In genomic region chr7:157874208-157874816, GRCh38 we compare ENCODE assay signal across 21 cellular contexts.
A peak's percentile ranks its signal among the peaks of the same experiment; 100 is the strongest.
DNase-seq lines count a peak whose midpoint lies in the region; ATAC-seq and TF ChIP-seq lines count a peak whose summit lies in the region.
"Had no signal": no experiment of that assay in that cellular context is flagged by ENCODE, and none has a peak within 500 bp of the region (broad histone marks: within the 10 kb centered on the region; RNA-seq: fewer than 3 reads in every experiment).

No MANE protein-coding gene starts in this region.

- H3K27me3 Mint-ChIP-seq in T-helper 2 cell treated with Interferon-gamma antibody and Interleukin-4, amounts not matched to agents 5 μg/mL and 100 μg/mL, for 36 hours (ENCODE audit: low read depth), result no peaks in the 10 kb centered on the region
- H3K27me3 Mint-ChIP-seq in CD4-positive, alpha-beta memory T cell, result peaks cover 0 to 2% of the 10 kb centered on the region in 2 donors
- no peaks in the 10 kb centered on the region for H3K27me3 Mint-ChIP-seq in activated CD8-positive, alpha-beta T cell treated with anti-CD3 and anti-CD28 coated beads, Interleukin-2, amount 10 ng/mL, durations not matched to agents 7 days and 5 days (ENCODE audit: low read depth)
- no peaks in the 10 kb centered on the region for H3K27me3 Mint-ChIP-seq in naive thymus-derived CD8-positive, alpha-beta T cell
- H3K27me3 Mint-ChIP-seq: stimulated activated naive CD8-positive, alpha-beta T cell treated with anti-CD3 and anti-CD28 coated beads, Interleukin-15, amount 100 ng/mL, for 72 hours had no signal

- no peaks in the 10 kb centered on the region for H3K36me3 ChIP-seq in CD4-positive, alpha-beta memory T cell (ENCODE audit: insufficient read depth, low read length)
- H3K36me3 ChIP-seq in tibial artery, result no peaks in the 10 kb centered on the region
- H3K36me3 ChIP-seq: adrenal gland, upper lobe of right lung had no signal

- TF ChIP-seq CTCF in tibial artery (IDR thresholded peaks at IDR 0.05), result no peak

- peak overlapping the region in 1 of 2 donors; percentile 42 for H3K4me3 ChIP-seq in CD4-positive, alpha-beta memory T cell (ENCODE audit: low read length in 2 of 2)
- H3K4me3 ChIP-seq in tibial artery, result no peak overlapping the region
- H3K4me3 ChIP-seq: adrenal gland, coronary artery, upper lobe of right lung had no signal

- H3K9me3 Mint-ChIP-seq in T-helper 2 cell treated with Interferon-gamma antibody and Interleukin-4, amounts not matched to agents 5 μg/mL and 100 μg/mL, for 36 hours, result peaks cover 3% of the 10 kb centered on the region
- peaks cover 0 to 3% (median 0%) of the 10 kb centered on the region in 8 donors for H3K9me3 Mint-ChIP-seq in CD4-positive, alpha-beta memory T cell
- H3K9me3 Mint-ChIP-seq in activated CD8-positive, alpha-beta T cell treated with anti-CD3 and anti-CD28 coated beads, Interleukin-2, amount 10 ng/mL, durations not matched to agents 7 days and 5 days (ENCODE audit: insufficient read depth), result peaks cover 2% of the 10 kb centered on the region
- peaks cover 0 to 4% (median 0%) of the 10 kb centered on the region in 9 donors for H3K9me3 Mint-ChIP-seq in naive thymus-derived CD8-positive, alpha-beta T cell
- H3K9me3 Mint-ChIP-seq: memory B cell; stimulated activated naive CD8-positive, alpha-beta T cell treated with anti-CD3 and anti-CD28 coated beads, Interleukin-15, amount 100 ng/mL, for 72 hours had no signal

- peak overlapping the region; percentile 14 for H3K27ac Mint-ChIP-seq in T-helper 2 cell treated with Interferon-gamma antibody and Interleukin-4, amounts not matched to agents 5 μg/mL and 100 μg/mL, for 36 hours
- peak overlapping the region; percentile 1 to 91 (median 53) for H3K27ac Mint-ChIP-seq in CD4-positive, alpha-beta memory T cell
- peak overlapping the region; percentile 71 for H3K27ac Mint-ChIP-seq in activated CD8-positive, alpha-beta T cell treated with anti-CD3 and anti-CD28 coated beads, Interleukin-2, amount 10 ng/mL, durations not matched to agents 7 days and 5 days
- H3K27ac Mint-ChIP-seq in naive thymus-derived CD8-positive, alpha-beta T cell, result peak overlapping the region in 7 of 10 donors; percentile 43 to 91 (median 78)
- H3K27ac Mint-ChIP-seq: memory B cell had no signal

- POLR2A ChIA-PET in CD4-positive, alpha-beta memory T cell (lab: Charles Lee; ENCODE audit: partially characterized antibody), result interaction anchor here (1.0 to 1.1 kb wide), 2 partner anchors 22 to 25 kb away, joined by 3 to 4 read pairs; no protein-coding TSS in a partner anchor
- POLR2A ChIA-PET in activated CD8-positive, alpha-beta T cell treated with anti-CD3 and anti-CD28 coated beads, Interleukin-2, amount 10 ng/mL, durations not matched to agents 7 days and 5 days (lab: Charles Lee), result no interaction called here
- POLR2A ChIA-PET in naive thymus-derived CD8-positive, alpha-beta T cell (lab: Charles Lee), result interaction anchor here (0.6 kb wide), 1 partner anchor 406 kb away, joined by 3 read pairs; no protein-coding TSS in a partner anchor

- no peak overlapping the region for H3K27ac ChIP-seq in CD4-positive, alpha-beta memory T cell (ENCODE audit: low read depth, low read length)
- H3K27ac ChIP-seq in tibial artery, result no peak overlapping the region
- H3K27ac ChIP-seq: adrenal gland, coronary artery, upper lobe of right lung had no signal

- H3K36me3 Mint-ChIP-seq in T-helper 2 cell treated with Interferon-gamma antibody and Interleukin-4, amounts not matched to agents 5 μg/mL and 100 μg/mL, for 36 hours (ENCODE audit: low read depth), result no peaks in the 10 kb centered on the region
- H3K36me3 Mint-ChIP-seq in CD4-positive, alpha-beta memory T cell, result no peaks in the 10 kb centered on the region
- no peaks in the 10 kb centered on the region for H3K36me3 Mint-ChIP-seq in activated CD8-positive, alpha-beta T cell treated with anti-CD3 and anti-CD28 coated beads, Interleukin-2, amount 10 ng/mL, durations not matched to agents 7 days and 5 days (ENCODE audit: low read depth)
- H3K36me3 Mint-ChIP-seq in naive thymus-derived CD8-positive, alpha-beta T cell, result peaks cover 0 to 4% (median 0%) of the 10 kb centered on the region in 3 donors
- H3K36me3 Mint-ChIP-seq: memory B cell had no signal

- intact Hi-C loops in CD4-positive, alpha-beta memory T cell (cut with micrococcal nuclease), result loop anchor here (2.0 to 10.0 kb wide), 2 partner anchors 50 to 488 kb away; no protein-coding TSS in a partner anchor
- intact Hi-C loops in tibial artery (cut with DNase I; ENCODE audit: low total_unique reads), result no loop called here

- peaks cover 22% of the 10 kb centered on the region for H3K4me1 ChIP-seq in CD4-positive, alpha-beta memory T cell (ENCODE audit: insufficient read depth, low read length)
- no peaks in the 10 kb centered on the region for H3K4me1 ChIP-seq in tibial artery
- H3K4me1 ChIP-seq: adrenal gland, upper lobe of right lung had no signal

- H3K4me1 Mint-ChIP-seq in T-helper 2 cell treated with Interferon-gamma antibody and Interleukin-4, amounts not matched to agents 5 μg/mL and 100 μg/mL, for 36 hours (ENCODE audit: low read depth), result peaks cover 12% of the 10 kb centered on the region
- H3K4me1 Mint-ChIP-seq in CD4-positive, alpha-beta memory T cell, result peaks cover 15 to 24% (median 19%) of the 10 kb centered on the region in 4 donors
- peaks cover 19% of the 10 kb centered on the region for H3K4me1 Mint-ChIP-seq in activated CD8-positive, alpha-beta T cell treated with anti-CD3 and anti-CD28 coated beads, Interleukin-2, amount 10 ng/mL, durations not matched to agents 7 days and 5 days (ENCODE audit: low read depth)
- peaks cover 18 to 44% (median 31%) of the 10 kb centered on the region in 4 donors for H3K4me1 Mint-ChIP-seq in naive thymus-derived CD8-positive, alpha-beta T cell

- H3K27me3 ChIP-seq in CD4-positive, alpha-beta memory T cell (ENCODE audit: insufficient read depth, low read length), result no peaks in the 10 kb centered on the region
- H3K27me3 ChIP-seq in tibial artery, result peaks cover 0 to 36% of the 10 kb centered on the region in 2 donors

- H3K9me3 ChIP-seq in CD4-positive, alpha-beta memory T cell (ENCODE audit: control insufficient read depth in 1 of 2, low read length in 2 of 2), result no peaks in the 10 kb centered on the region
- peaks cover 0 to 5% (median 0%) of the 10 kb centered on the region in 3 donors for H3K9me3 ChIP-seq in tibial artery
- H3K9me3 ChIP-seq: adrenal gland, upper lobe of right lung had no signal

- no peak for ATAC-seq in activated CD8-positive, alpha-beta T cell treated with anti-CD3 and anti-CD28 coated beads, Interleukin-2, amount 10 ng/mL, durations not matched to agents 7 days and 5 days
- ATAC-seq in naive thymus-derived CD8-positive, alpha-beta T cell, result no peak
- ATAC-seq in GM21528 (IDR thresholded peaks at IDR 0.05; ENCODE audit: low FRiP score, unreplicated experiment), result no peak
- ATAC-seq: upper lobe of right lung had no signal

- peak overlapping the region; percentile 66 for H3K4me3 Mint-ChIP-seq in T-helper 2 cell treated with Interferon-gamma antibody and Interleukin-4, amounts not matched to agents 5 μg/mL and 100 μg/mL, for 36 hours
- peak overlapping the region; percentile 58 to 90 (median 79) for H3K4me3 Mint-ChIP-seq in CD4-positive, alpha-beta memory T cell
- peak overlapping the region; percentile 71 for H3K4me3 Mint-ChIP-seq in activated CD8-positive, alpha-beta T cell treated with anti-CD3 and anti-CD28 coated beads, Interleukin-2, amount 10 ng/mL, durations not matched to agents 7 days and 5 days
- H3K4me3 Mint-ChIP-seq in naive thymus-derived CD8-positive, alpha-beta T cell, result peak overlapping the region; percentile 12 to 87 (median 80)
- H3K4me3 Mint-ChIP-seq: memory B cell had no signal

- no peak for DNase-seq in T-helper 2 cell treated with Interferon-gamma antibody and Interleukin-4, amounts not matched to agents 5 μg/mL and 100 μg/mL, for 36 hours (ENCODE audit: low spot score)
- no peak for DNase-seq in T-helper 2 cell
- DNase-seq in CD4-positive, alpha-beta memory T cell, result no peak
- no peak for DNase-seq in activated CD8-positive, alpha-beta T cell treated with anti-CD3 and anti-CD28 coated beads, Interleukin-2, amount 10 ng/mL, durations not matched to agents 7 days and 5 days
- no peak for DNase-seq in naive thymus-derived CD8-positive, alpha-beta T cell
- no peak for DNase-seq in tibial artery
- no peak for DNase-seq in central memory CD4-positive, alpha-beta T cell
- DNase-seq: 8988T, AML-193, EL, NCI-H1092, NCI-H1930, NCI-H226, NCI-H82, SHP77 had no signal

- CTCF ChIA-PET in CD4-positive, alpha-beta memory T cell (lab: Charles Lee; ENCODE audit: partially characterized antibody), result interaction anchor here (0.6 to 1.0 kb wide), 3 partner anchors 15 to 477 kb away, joined by 3 read pairs; no protein-coding TSS in a partner anchor
- CTCF ChIA-PET in activated CD8-positive, alpha-beta T cell treated with anti-CD3 and anti-CD28 coated beads, Interleukin-2, amount 10 ng/mL, durations not matched to agents 7 days and 5 days (lab: Charles Lee), result interaction anchor here (1.0 to 1.3 kb wide), 2 partner anchors 23 to 46 kb away, joined by 3 to 5 read pairs; no protein-coding TSS in a partner anchor

Comparison
In these comparisons a context has a peak if more than half of its experiments do, and no peak if none do; other contexts are left out.
1. H3K27ac Mint-ChIP-seq: peak in every context shown above with its lines; median percentile 78 in naive thymus-derived CD8-positive, alpha-beta T cell; 71 in activated CD8-positive, alpha-beta T cell treated with anti-CD3 and anti-CD28 coated beads, Interleukin-2, amount 10 ng/mL, durations not matched to agents 7 days and 5 days; 53 in CD4-positive, alpha-beta memory T cell; 14 in T-helper 2 cell treated with Interferon-gamma antibody and Interleukin-4, amounts not matched to agents 5 μg/mL and 100 μg/mL, for 36 hours.